ENCODE assay signal across 31 cellular contexts in the genomic region with DNA sequence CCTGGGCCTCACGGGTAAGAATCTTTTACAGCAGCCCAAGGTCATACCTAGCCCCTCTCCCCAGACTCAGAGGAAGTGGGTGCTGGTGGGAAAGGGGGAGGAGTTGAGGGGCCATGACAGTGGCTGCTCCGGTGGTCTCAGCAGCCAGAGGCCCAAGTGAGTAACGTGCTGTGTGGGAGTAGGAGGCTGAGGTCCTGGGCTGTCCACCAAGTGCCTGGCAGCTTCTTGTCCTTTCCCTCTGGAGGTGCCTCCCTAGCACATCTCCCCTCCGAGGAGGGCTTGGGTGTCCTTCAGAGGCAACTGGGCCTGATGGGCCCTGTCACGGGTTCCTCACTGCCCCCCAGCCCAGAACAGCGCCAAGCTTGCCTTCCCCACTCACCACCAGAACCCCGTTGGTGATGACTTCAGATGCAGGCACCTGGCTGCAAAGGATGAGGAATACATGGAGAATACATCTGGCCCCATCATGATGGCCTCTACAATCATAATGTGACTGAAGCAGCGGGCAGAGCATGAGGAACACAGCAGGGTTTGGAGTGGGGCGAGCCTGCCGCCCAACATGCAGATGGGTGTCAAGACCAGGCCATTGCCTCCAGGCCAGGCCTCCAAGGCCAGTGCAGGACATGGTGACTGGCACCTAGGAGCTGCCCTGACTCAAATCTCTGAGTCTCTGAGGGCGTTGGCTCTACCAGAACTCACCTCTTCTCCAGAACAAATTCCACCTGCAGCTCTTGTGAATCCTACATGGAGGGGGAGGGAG. TPM values are rescaled to one million over a fixed set of nuclear protein-coding genes. Genes with fewer than 3 reads are reported as not detected.
DNase-seq lines count a peak whose midpoint lies in the region; ATAC-seq and TF ChIP-seq lines count a peak whose summit lies in the region.
"Had no signal": no experiment of that assay in that cellular context is flagged by ENCODE, and none has a peak within 500 bp of the region (broad histone marks: within the 10 kb centered on the region; RNA-seq: fewer than 3 reads in every experiment).

No MANE protein-coding gene starts in this region.

- in situ Hi-C loops in brain microvascular endothelial cell (cut with HindIII; ENCODE audit: low pct_ligation_motif_present, low sequenced_read_pairs): no loop called here

- H3K27ac Mint-ChIP-seq in activated naive CD4-positive, alpha-beta T cell treated with anti-CD3 and anti-CD28 coated beads, Interleukin-2, amount 10 ng/mL, durations not matched to agents 7 days and 5 days: no peak overlapping the region
- H3K27ac Mint-ChIP-seq: activated CD4-positive, alpha-beta memory T cell treated with anti-CD3 and anti-CD28 coated beads for 36 hours; activated naive CD8-positive, alpha-beta T cell; activated T-helper 1 cell treated with anti-CD3 and anti-CD28 coated beads, Interleukin-12 subunit alpha, Interleukin-12 subunit beta, Interleukin-2, Interleukin-4 antibody, amounts not matched to agents 30 ng/mL and 10 ng/mL and 1 ng/mL, durations not matched to agents 14 hours and 24 hours and 36 hours had no signal

- peak overlapping the region in 1 of 2 donors; percentile 57 for H3K9ac ChIP-seq in mucosa of rectum (ENCODE audit: low read depth in 1 of 2, low read length in 2 of 2)

- TF ChIP-seq EP300 in suprapubic skin (IDR thresholded peaks at IDR 0.05): no peak

- H3K9me3 Mint-ChIP-seq in activated naive CD4-positive, alpha-beta T cell treated with anti-CD3 and anti-CD28 coated beads, Interleukin-2, amount 10 ng/mL, durations not matched to agents 7 days and 5 days: no peaks in the 10 kb centered on the region
- H3K9me3 Mint-ChIP-seq: activated CD4-positive, alpha-beta memory T cell treated with anti-CD3 and anti-CD28 coated beads for 36 hours; activated T-helper 1 cell treated with anti-CD3 and anti-CD28 coated beads, Interleukin-12 subunit alpha, Interleukin-12 subunit beta, Interleukin-2, Interleukin-4 antibody, amounts not matched to agents 30 ng/mL and 10 ng/mL and 1 ng/mL, durations not matched to agents 14 hours and 24 hours and 36 hours; effector memory CD8-positive, alpha-beta T cell had no signal

- H3K36me3 ChIP-seq in esophagus squamous epithelium (no peaks in the 10 kb centered on the region), mucosa of rectum (ENCODE audit: control insufficient read depth in 2 of 2, insufficient read depth in 2 of 2, low read length in 2 of 2) (peaks cover 0 to 7% of the 10 kb centered on the region in 2 donors), suprapubic skin (no peaks in the 10 kb centered on the region), brain microvascular endothelial cell (replicated peaks) (no peaks in the 10 kb centered on the region)
- H3K36me3 ChIP-seq: sigmoid colon had no signal

- CTCF ChIA-PET in activated naive CD4-positive, alpha-beta T cell treated with anti-CD3 and anti-CD28 coated beads, Interleukin-2, amount 10 ng/mL, durations not matched to agents 7 days and 5 days (lab: Charles Lee): no interaction called here

- peaks cover 12 to 79% (median 32%) of the 10 kb centered on the region in 3 donors for H3K4me1 ChIP-seq in esophagus squamous epithelium
- H3K4me1 ChIP-seq in mucosa of rectum (ENCODE audit: control insufficient read depth in 2 of 2, insufficient read depth in 2 of 2, low read length in 2 of 2): peaks cover 28 to 47% of the 10 kb centered on the region in 2 donors
- H3K4me1 ChIP-seq in suprapubic skin: peaks cover 53% of the 10 kb centered on the region
- H3K4me1 ChIP-seq: sigmoid colon had no signal

- ATAC-seq in GM21737 (IDR thresholded peaks at IDR 0.05; ENCODE audit: unreplicated experiment) (no peak), HG02798 (IDR thresholded peaks at IDR 0.05; ENCODE audit: poor library complexity, unreplicated experiment) (no peak)
- ATAC-seq: effector memory CD8-positive, alpha-beta T cell had no signal

- DNase-seq in activated naive CD4-positive, alpha-beta T cell treated with anti-CD3 and anti-CD28 coated beads, Interleukin-2, amount 10 ng/mL, durations not matched to agents 7 days and 5 days: peak; percentile 8
- DNase-seq in activated naive CD4-positive, alpha-beta T cell (lab: John Stamatoyannopoulos, UW): no peak
- DNase-seq in esophagus squamous epithelium (lab: John Stamatoyannopoulos, UW) (no peak), suprapubic skin (ENCODE audit: low spot score in 2 of 2) (peak; percentile 39 to 65), brain microvascular endothelial cell (no peak)
- DNase-seq: activated CD4-positive, alpha-beta memory T cell treated with anti-CD3 and anti-CD28 coated beads for 36 hours; activated CD4-positive, CD25-positive, alpha-beta regulatory T cell treated with anti-CD3 and anti-CD28 coated beads, Interleukin-2, amount 50 U/mL, for 72 hours; COR-L47; cortex of kidney; DMS53; effector memory CD8-positive, alpha-beta T cell; foreskin fibroblast; kidney glomerular epithelial cell; mesenchymal stem cell; NCI-H1048; NCI-H2107; NCI-H345; SHP77 treated with DMSO at 0.1 percent for 48 hours; sigmoid colon; stimulated activated CD4-positive, alpha-beta T cell treated with anti-CD3 and anti-CD28 coated beads, Interleukin-15, amount 100 ng/mL, for 24 hours; stimulated activated CD4-positive, alpha-beta T cell treated with anti-CD3 and anti-CD28 coated beads, Interleukin-4, amount 100 ng/mL, for 4 hours; T-helper 2 cell had no signal

- TF ChIP-seq POLR2A in esophagus squamous epithelium (IDR thresholded peaks at IDR 0.05): no peak
- TF ChIP-seq POLR2A in suprapubic skin (IDR thresholded peaks at IDR 0.05): no peak

- H3K27me3 Mint-ChIP-seq in activated naive CD4-positive, alpha-beta T cell treated with anti-CD3 and anti-CD28 coated beads, Interleukin-2, amount 10 ng/mL, durations not matched to agents 7 days and 5 days: no peaks in the 10 kb centered on the region
- H3K27me3 Mint-ChIP-seq: activated CD4-positive, alpha-beta memory T cell treated with anti-CD3 and anti-CD28 coated beads for 36 hours; activated naive CD8-positive, alpha-beta T cell had no signal

- H3K36me3 Mint-ChIP-seq in activated naive CD4-positive, alpha-beta T cell treated with anti-CD3 and anti-CD28 coated beads, Interleukin-2, amount 10 ng/mL, durations not matched to agents 7 days and 5 days: no peaks in the 10 kb centered on the region
- H3K36me3 Mint-ChIP-seq: activated CD4-positive, alpha-beta memory T cell treated with anti-CD3 and anti-CD28 coated beads for 36 hours; activated naive CD8-positive, alpha-beta T cell had no signal

- H3K4me3 ChIP-seq in esophagus squamous epithelium (no peak overlapping the region), mucosa of rectum (ENCODE audit: low read length in 2 of 2) (peak overlapping the region in 1 of 2 donors; percentile 28), suprapubic skin (no peak overlapping the region), brain microvascular endothelial cell (ENCODE audit: low read depth, low read length) (no peak overlapping the region)
- H3K4me3 ChIP-seq: sigmoid colon had no signal

- WGBS in esophagus squamous epithelium, 2 donors: 81 to 87% methylated on average over 4 to 6 of the region's 11 CpGs
- WGBS in suprapubic skin: 92% methylated on average over 10 of the region's 11 CpGs

- H3K4me1 Mint-ChIP-seq in activated naive CD4-positive, alpha-beta T cell treated with anti-CD3 and anti-CD28 coated beads, Interleukin-2, amount 10 ng/mL, durations not matched to agents 7 days and 5 days: no peaks in the 10 kb centered on the region

- H3K4me3 Mint-ChIP-seq in activated naive CD4-positive, alpha-beta T cell treated with anti-CD3 and anti-CD28 coated beads, Interleukin-2, amount 10 ng/mL, durations not matched to agents 7 days and 5 days: no peak overlapping the region
- H3K4me3 Mint-ChIP-seq: activated CD4-positive, alpha-beta memory T cell treated with anti-CD3 and anti-CD28 coated beads for 36 hours; activated naive CD8-positive, alpha-beta T cell; activated T-helper 1 cell treated with anti-CD3 and anti-CD28 coated beads, Interleukin-12 subunit alpha, Interleukin-12 subunit beta, Interleukin-2, Interleukin-4 antibody, amounts not matched to agents 30 ng/mL and 10 ng/mL and 1 ng/mL, durations not matched to agents 14 hours and 24 hours and 36 hours; effector memory CD8-positive, alpha-beta T cell had no signal

- TF ChIP-seq CTCF in esophagus squamous epithelium (IDR thresholded peaks at IDR 0.05) (no peak), suprapubic skin (IDR thresholded peaks at IDR 0.05) (no peak), brain microvascular endothelial cell (IDR thresholded peaks at IDR 0.05; ENCODE audit: low read depth, low read length, missing control alignments) (no peak)

- peak overlapping the region; percentile 45 to 81 (median 54) for H3K27ac ChIP-seq in esophagus squamous epithelium
- peak overlapping the region; percentile 63 to 89 for H3K27ac ChIP-seq in mucosa of rectum (ENCODE audit: low read depth in 2 of 2, low read length in 2 of 2)
- peak overlapping the region; percentile 83 for H3K27ac ChIP-seq in suprapubic skin
- no peak overlapping the region for H3K27ac ChIP-seq in brain microvascular endothelial cell
- H3K27ac ChIP-seq: C4-2B, sigmoid colon had no signal

- intact Hi-C loops in esophagus squamous epithelium (cut with DNase I): no loop called here

- H3K27me3 ChIP-seq in esophagus squamous epithelium (no peaks in the 10 kb centered on the region), mucosa of rectum (ENCODE audit: control insufficient read depth in 2 of 2, insufficient read depth in 2 of 2, low read length in 2 of 2) (no peaks in the 10 kb centered on the region), suprapubic skin (no peaks in the 10 kb centered on the region), brain microvascular endothelial cell (replicated peaks) (no peaks in the 10 kb centered on the region)
- H3K27me3 ChIP-seq: sigmoid colon had no signal

- H3K9me3 ChIP-seq in esophagus squamous epithelium: no peaks in the 10 kb centered on the region
- H3K9me3 ChIP-seq in mucosa of rectum (ENCODE audit: control insufficient read depth in 2 of 2, low read length in 2 of 2): no peaks in the 10 kb centered on the region
- H3K9me3 ChIP-seq in suprapubic skin: no peaks in the 10 kb centered on the region
- H3K9me3 ChIP-seq: sigmoid colon had no signal

RNA-seq across cellular contexts. Expression of a gene that starts 3.3 kb away (rescaled TPM):
- total RNA-seq in esophagus squamous epithelium: 10 to 100 TPM in 3 of 4 donors, 1 to 10 TPM in 1; 7.4 to 28.2 (median 21.2) TPM
- 100 to 1,000 TPM; 209 to 311 (median 246) TPM for total RNA-seq in suprapubic skin
- total RNA-seq: A172; activated CD4-positive, alpha-beta memory T cell treated with anti-CD3 and anti-CD28 coated beads for 36 hours; activated T-helper 1 cell treated with anti-CD3 and anti-CD28 coated beads, Interleukin-12 subunit alpha, Interleukin-12 subunit beta, Interleukin-2, Interleukin-4 antibody, amounts not matched to agents 30 ng/mL and 10 ng/mL and 1 ng/mL, durations not matched to agents 14 hours and 24 hours and 36 hours; subcutaneous adipose tissue had no signal

RNA-seq across cellular contexts. Expression of a gene that starts 55.0 kb away (rescaled TPM):
- total RNA-seq in esophagus squamous epithelium (10 to 100 TPM; 24.4 to 57.2 (median 31.9) TPM), suprapubic skin (100 to 1,000 TPM in 1 of 4 donors, 10 to 100 TPM in 3; 44.9 to 158 (median 74.4) TPM)

RNA-seq across cellular contexts. Expression of a gene that starts 58.7 kb away (rescaled TPM):
- 1 to 10 TPM in 1 of 4 donors, under 1 TPM in 3; 0.19 to 5.9 (median 0.23) TPM for total RNA-seq in esophagus squamous epithelium
- total RNA-seq in suprapubic skin: 10 to 100 TPM; 15.0 to 29.6 (median 24.4) TPM
- total RNA-seq: A172; activated CD4-positive, alpha-beta memory T cell treated with anti-CD3 and anti-CD28 coated beads for 36 hours; activated T-helper 1 cell treated with anti-CD3 and anti-CD28 coated beads, Interleukin-12 subunit alpha, Interleukin-12 subunit beta, Interleukin-2, Interleukin-4 antibody, amounts not matched to agents 30 ng/mL and 10 ng/mL and 1 ng/mL, durations not matched to agents 14 hours and 24 hours and 36 hours; astrocyte had no signal

Comparison
In these comparisons a context has a peak if more than half of its experiments do, and no peak if none do; other contexts are left out.
1. DNase-seq: peak in activated naive CD4-positive, alpha-beta T cell treated with anti-CD3 and anti-CD28 coated beads, Interleukin-2, amount 10 ng/mL, durations not matched to agents 7 days and 5 days (single experiment) and suprapubic skin (2 of 2); none in activated naive CD4-positive, alpha-beta T cell (0 of 4), esophagus squamous epithelium (single experiment) and brain microvascular endothelial cell (single experiment).
2. RNA of a gene that starts 3.3 kb away (total RNA-seq): 209 to 311 TPM in suprapubic skin; 7.4 to 28.2 TPM in esophagus squamous epithelium; every median in the first group is over 4 times any median in the second.